In the genomic region with DNA sequence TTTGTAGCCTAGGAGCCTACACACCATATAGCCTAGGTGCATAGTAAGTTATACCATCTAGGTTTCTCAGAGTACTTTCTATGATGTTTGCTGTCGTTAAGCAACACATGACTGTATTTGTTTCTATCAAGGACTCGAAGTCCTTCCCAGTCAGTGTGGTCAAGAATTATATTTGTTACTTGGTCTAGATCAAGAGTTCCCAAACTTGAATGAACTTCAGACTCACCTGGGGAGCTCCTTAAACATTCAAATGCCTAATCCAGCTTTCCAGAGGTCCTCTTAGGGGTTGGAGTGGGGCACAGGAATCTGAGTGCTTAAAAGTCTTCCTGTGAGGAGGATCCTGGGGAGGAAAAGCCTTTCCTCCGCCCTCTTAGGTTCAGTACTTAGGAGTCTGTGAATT, we compare ENCODE assay signal across 21 cellular contexts. TPM values are rescaled to one million over a fixed set of nuclear protein-coding genes. Genes with fewer than 3 reads are reported as not detected.
DNase-seq lines count a peak whose midpoint lies in the region; ATAC-seq, FAIRE-seq and TF ChIP-seq lines count a peak whose summit lies in the region.
"Had no signal": no experiment of that assay in that cellular context is flagged by ENCODE, and none has a peak within 500 bp of the region (broad histone marks: within the 10 kb centered on the region; RNA-seq: fewer than 3 reads in every experiment).

No MANE protein-coding gene starts in this region.

- no peak overlapping the region for H3K9ac ChIP-seq in IMR-90 (ENCODE audit: low read depth, low read length)
- H3K9ac ChIP-seq in keratinocyte (ENCODE audit: control insufficient read depth, extremely low read depth, insufficient read depth, low read length), result no peak overlapping the region
- H3K9ac ChIP-seq: BLaER1 had no signal

- H3K56ac ChIP-seq in IMR-90 (ENCODE audit: extremely low read depth, insufficient read depth, low read length), result no peak overlapping the region

- WGBS in IMR-90 (ENCODE audit: extremely low coverage in 2 of 2, insufficient read length in 1 of 2), 2 experiments, result no CpG with 5 or more reads among the region's 3 CpGs
- WGBS in lung, 2 donors, result 70 to 94% methylated on average over 3 of the region's 3 CpGs
- whole genome bisulfite sequencing in upper lobe of left lung, 2 donors, result 60 to 62% methylated on average over 3 of the region's 3 CpGs

- H3K4me3 ChIP-seq in IMR-90 (ENCODE audit: insufficient read depth, low read depth, low read length), result no peak overlapping the region
- H3K4me3 ChIP-seq in keratinocyte (ENCODE audit: control insufficient read depth in 2 of 3, extremely low read depth in 1 of 3, insufficient read depth in 2 of 3, low read depth in 1 of 3, low read length in 3 of 3), result no peak overlapping the region
- H3K4me3 ChIP-seq in lung, result no peak overlapping the region
- no peak overlapping the region for H3K4me3 ChIP-seq in upper lobe of left lung
- H3K4me3 ChIP-seq: BLaER1 had no signal

- peaks cover 5% of the 10 kb centered on the region for H3K27me3 Mint-ChIP-seq in chondrocyte (ENCODE audit: low read depth)

- H2BK15ac ChIP-seq in IMR-90 (ENCODE audit: low read depth, low read length), result peak overlapping the region; percentile 83; the same call in 1 of the 3 replicates

- H2BK20ac ChIP-seq in IMR-90 (ENCODE audit: low read depth, low read length), result no peak overlapping the region

- H3K4me2 ChIP-seq in IMR-90 (ENCODE audit: low read depth, low read length), result no peak overlapping the region
- no peak overlapping the region for H3K4me2 ChIP-seq in keratinocyte (ENCODE audit: control insufficient read depth, extremely low read depth, insufficient read depth, low read depth, low read length)
- H3K4me2 ChIP-seq: BLaER1 had no signal

- BruUV-seq in IMR-90 (replicated peaks; lab: Mats Ljungman, UMichigan), result no TSS peak

- H3K4me1 ChIP-seq in IMR-90 (ENCODE audit: control insufficient read depth, insufficient read depth, low read length) (peaks cover 5% of the 10 kb centered on the region; the same call in 1 of the 2 replicates), keratinocyte (ENCODE audit: control insufficient read depth, extremely low read depth, insufficient read depth, low read length) (peaks cover 19% of the 10 kb centered on the region), lung (ENCODE audit: control insufficient read depth in 2 of 2, insufficient read depth in 2 of 2, low read length in 2 of 2) (no peaks in the 10 kb centered on the region), upper lobe of left lung (peaks cover 0 to 19% (median 4%) of the 10 kb centered on the region in 4 donors)
- H3K4me1 ChIP-seq: BLaER1 had no signal

- 0 out of 2 replicates have a peak overlapping the region, but pooled peaks have one; percentile 4 for H3K18ac ChIP-seq in IMR-90 (ENCODE audit: low read depth, low read length)

- peaks cover 5% of the 10 kb centered on the region for H3K36me3 Mint-ChIP-seq in chondrocyte (ENCODE audit: low read depth)
- H3K36me3 Mint-ChIP-seq: CD14-positive monocyte; CD8-positive, alpha-beta T cell had no signal

- H3K9me1 ChIP-seq in IMR-90 (ENCODE audit: insufficient read depth, low read length) (no peaks in the 10 kb centered on the region), keratinocyte (ENCODE audit: control insufficient read depth, extremely low read depth, insufficient read depth, low read length) (no peaks in the 10 kb centered on the region)

- H2AFZ ChIP-seq in IMR-90 (replicated peaks; ENCODE audit: low read length, poor library complexity) (no peak overlapping the region), keratinocyte (ENCODE audit: control insufficient read depth, low read length) (no peak overlapping the region)

- no peak overlapping the region for H2BK120ac ChIP-seq in IMR-90 (ENCODE audit: low read depth, low read length)

- H3K4me3 Mint-ChIP-seq in chondrocyte (ENCODE audit: unreplicated experiment), result no peak overlapping the region
- H3K4me3 Mint-ChIP-seq: CD14-positive monocyte; CD8-positive, alpha-beta T cell; H9; IgD-negative memory B cell had no signal

- in situ Hi-C loops in IMR-90 (cut with MboI; ENCODE audit: low sequenced_read_pairs), result no loop called here

- H3K9me3 Mint-ChIP-seq in chondrocyte (ENCODE audit: low read depth), result peaks cover 5% of the 10 kb centered on the region

- no peak overlapping the region for H3K14ac ChIP-seq in IMR-90 (replicated peaks; ENCODE audit: low read depth, low read length)

- CTCF ChIA-PET in IMR-90 (lab: Yijun Ruan, JAX), result no interaction called here

- no peak overlapping the region for H3K4ac ChIP-seq in IMR-90 (ENCODE audit: low read depth, low read length)

- no peak for TF ChIP-seq EP300 in upper lobe of left lung (IDR thresholded peaks at IDR 0.05)

- H3K79me1 ChIP-seq in IMR-90 (ENCODE audit: low read depth in 1 of 2, low read length in 2 of 2), result no peaks in the 10 kb centered on the region

- ATAC-seq in IMR-90 (ENCODE audit: low read depth) (no peak), lung (ENCODE audit: insufficient read depth, low FRiP score) (peak; percentile 60), upper lobe of left lung (ENCODE audit: low FRiP score in 2 of 2) (peak; percentile 23 to 60), HG02759 (IDR thresholded peaks at IDR 0.05; ENCODE audit: unreplicated experiment) (no peak)
- ATAC-seq: CD8-positive, alpha-beta T cell had no signal

- H3K23ac ChIP-seq in IMR-90 (ENCODE audit: low read depth, low read length), result no peak overlapping the region

- no peaks in the 10 kb centered on the region for H3K9me3 ChIP-seq in IMR-90 (ENCODE audit: control insufficient read depth, insufficient read depth, low read length)
- no peaks in the 10 kb centered on the region for H3K9me3 ChIP-seq in keratinocyte (ENCODE audit: control insufficient read depth, low read depth, low read length)
- H3K9me3 ChIP-seq in lung (ENCODE audit: control insufficient read depth in 2 of 2, insufficient read depth in 1 of 2, low read length in 1 of 2), result peaks cover 0 to 3% of the 10 kb centered on the region in 2 donors
- no peaks in the 10 kb centered on the region for H3K9me3 ChIP-seq in upper lobe of left lung

- FAIRE-seq in keratinocyte (lab: Jason Lieb, UNC), result peak; percentile 26
- FAIRE-seq: G401.6, GM12892, H1, HTR-8/SVneo had no signal

- H3K27ac Mint-ChIP-seq in chondrocyte (ENCODE audit: unreplicated experiment), result no peak overlapping the region
- H3K27ac Mint-ChIP-seq: CD14-positive monocyte; CD8-positive, alpha-beta T cell; H9; IgD-negative memory B cell had no signal

- H3K27ac ChIP-seq in IMR-90 (ENCODE audit: insufficient read depth, low read length) (no peak overlapping the region), keratinocyte (ENCODE audit: control insufficient read depth, insufficient read depth, low read length) (no peak overlapping the region), lung (ENCODE audit: low read depth in 1 of 2, low read length in 1 of 2) (no peak overlapping the region), upper lobe of left lung (peak overlapping the region in 3 of 4 donors; percentile 32 to 62 (median 42))
- H3K27ac ChIP-seq: BLaER1 had no signal

- no peak for TF ChIP-seq RAD21 in IMR-90 (IDR thresholded peaks at IDR 0.05; ENCODE audit: low read length)

- H3K36me3 ChIP-seq in IMR-90 (ENCODE audit: control insufficient read depth, insufficient read depth, low read length) (no peaks in the 10 kb centered on the region), keratinocyte (ENCODE audit: control insufficient read depth in 2 of 2, extremely low read depth in 1 of 2, insufficient read depth in 2 of 2, low read length in 2 of 2) (no peaks in the 10 kb centered on the region), lung (ENCODE audit: control insufficient read depth in 2 of 2, insufficient read depth in 2 of 2, low read length in 2 of 2) (no peaks in the 10 kb centered on the region), upper lobe of left lung (no peaks in the 10 kb centered on the region)
- H3K36me3 ChIP-seq: BLaER1 had no signal

- H4K20me1 ChIP-seq in IMR-90 (ENCODE audit: insufficient read depth, low read length), result no peaks in the 10 kb centered on the region
- H4K20me1 ChIP-seq in keratinocyte (ENCODE audit: control insufficient read depth, extremely low read depth, insufficient read depth, low read length), result no peaks in the 10 kb centered on the region
- H4K20me1 ChIP-seq: BLaER1 had no signal

- H3K27me3 ChIP-seq in IMR-90 (ENCODE audit: control insufficient read depth, insufficient read depth, low read length), result no peaks in the 10 kb centered on the region
- H3K27me3 ChIP-seq in keratinocyte (ENCODE audit: control insufficient read depth, extremely low read depth, insufficient read depth, low read length), result no peaks in the 10 kb centered on the region
- no peaks in the 10 kb centered on the region for H3K27me3 ChIP-seq in lung (ENCODE audit: control insufficient read depth, insufficient read depth)
- H3K27me3 ChIP-seq in upper lobe of left lung, result no peaks in the 10 kb centered on the region
- H3K27me3 ChIP-seq: BLaER1 had no signal

- no peaks in the 10 kb centered on the region for H3K79me2 ChIP-seq in keratinocyte (ENCODE audit: control insufficient read depth, insufficient read depth, low read length)

- dilution Hi-C loops in IMR-90 (cut with HindIII; ENCODE audit: low sequenced_read_pairs, unreplicated experiment) (no loop called here), keratinocyte (cut with MboI; ENCODE audit: extremely low pct_ligation_motif_present, low sequenced_read_pairs) (no loop called here)

- DNase-seq in IMR-90 (no peak), keratinocyte (ENCODE audit: low read depth, low spot score) (no peak), lung (ENCODE audit: low spot score) (no peak), upper lobe of left lung (peak in 1 of 2 donors; percentile 35), GOT3 (lab: John Stamatoyannopoulos, UW) (no peak), DMS53 (lab: John Stamatoyannopoulos, UW) (no peak), chondrocyte (ENCODE audit: low spot score) (no peak)
- DNase-seq: 8988T; Calu3; CD8-positive, alpha-beta T cell; DND-41; H9; KBM-7 had no signal

- H2BK5ac ChIP-seq in IMR-90 (ENCODE audit: low read depth, low read length, poor library complexity, severe bottlenecking), result no peak overlapping the region

- no peak overlapping the region for H2AK9ac ChIP-seq in IMR-90 (replicated peaks; ENCODE audit: low read depth, low read length, poor library complexity)

- H2AK5ac ChIP-seq in IMR-90 (ENCODE audit: low read depth, low read length), result no peak overlapping the region

- intact Hi-C loops in IMR-90 (cut with micrococcal nuclease), result no loop called here

- H4K5ac ChIP-seq in IMR-90 (ENCODE audit: low read depth, low read length), result no peak overlapping the region

- H4K8ac ChIP-seq in IMR-90 (ENCODE audit: low read depth in 2 of 2, low read length in 2 of 2), result no peak overlapping the region

- peaks cover 30% of the 10 kb centered on the region for H3K4me1 Mint-ChIP-seq in chondrocyte (ENCODE audit: low read depth)
- H3K4me1 Mint-ChIP-seq: CD14-positive monocyte, IgD-negative memory B cell had no signal

- TF ChIP-seq CTCF in IMR-90 (conservative IDR thresholded peaks at IDR 0.05; ENCODE audit: low read depth, low read length), result no peak
- TF ChIP-seq CTCF in keratinocyte (optimal IDR thresholded peaks at IDR 0.05 in 1 of 3, IDR thresholded peaks at IDR 0.05 in 1 of 3, conservative IDR thresholded peaks at IDR 0.05 in 1 of 3; ENCODE audit: extremely low read depth in 1 of 3, insufficient read depth in 2 of 3, low read length in 3 of 3), result no peak
- TF ChIP-seq CTCF in lung (IDR thresholded peaks at IDR 0.05; ENCODE audit: control extremely low read depth, extremely low read depth), result no peak
- TF ChIP-seq CTCF in upper lobe of left lung (IDR thresholded peaks at IDR 0.05), result no peak
- no peak for TF ChIP-seq CTCF in chondrocyte (IDR thresholded peaks at IDR 0.05)

- H4K91ac ChIP-seq in IMR-90 (ENCODE audit: insufficient read depth, low read depth, low read length), result no peak overlapping the region

- POLR2A ChIA-PET in IMR-90 (lab: Charles Lee; ENCODE audit: unreplicated experiment), result no interaction called here

- TF ChIP-seq POLR2A in IMR-90 (IDR thresholded peaks at IDR 0.05; ENCODE audit: low read depth, low read length), result no peak
- no peak for TF ChIP-seq POLR2A in upper lobe of left lung (IDR thresholded peaks at IDR 0.05)

RNA-seq across cellular contexts. Expression of a gene that starts 41.5 kb away (rescaled TPM):
- total RNA-seq in IMR-90 (2012; rRNA removed), result 65.5 and 80.7 TPM in 2 replicates
- 67.5 and 70.7 TPM in 2 replicates for polyA plus RNA-seq in IMR-90 (2012; rRNA removed)
- polyA plus RNA-seq in IMR-90 (2012; cell fraction: cytosol; rRNA removed), result 61.3 and 83.4 TPM in 2 replicates
- 102 and 106 TPM in 2 replicates for polyA plus RNA-seq in IMR-90 (2012; cell fraction: nucleus; rRNA removed; ENCODE audit: low replicate concordance)
- 4.1 to 10.0 TPM (median 4.4 TPM) in 3 replicates for polyA plus RNA-seq in keratinocyte
- 3.7 TPM for polyA plus RNA-seq in keratinocyte (2011; ENCODE audit: low read depth)
- 3.7 and 4.9 TPM in 2 replicates for polyA plus RNA-seq in keratinocyte (2011; cell fraction: cytosol; rRNA removed)
- polyA plus RNA-seq in keratinocyte (2011; cell fraction: nucleus; rRNA removed), result 12.1 and 16.1 TPM in 2 replicates
- polyA plus RNA-seq in keratinocyte (2012; ENCODE audit: low replicate concordance), result 3.2 and 14.2 TPM in 2 replicates
- polyA minus RNA-seq in keratinocyte, result 3.8 to 14.5 TPM (median 3.9 TPM) in 3 replicates
- polyA minus RNA-seq in keratinocyte (2011; cell fraction: cytosol; rRNA and poly(A)+ RNA removed), result 5.0 TPM
- 5.9 and 14.6 TPM in 2 replicates for polyA minus RNA-seq in keratinocyte (2011; cell fraction: nucleus; rRNA and poly(A)+ RNA removed)
- 10 to 100 TPM in 1 of 2 donors, 1 to 10 TPM in 1; 1.8 to 15.2 TPM for total RNA-seq in lung
- polyA plus RNA-seq in lung, result under 1 TPM; 0.60 to 0.87 TPM
- total RNA-seq in upper lobe of left lung, result 1 to 10 TPM in 4 of 6 donors, under 1 TPM in 1, not detected in 1; 0.30 to 7.2 (median 4.3) TPM
- 1.4 to 2.9 TPM (median 1.6 TPM) in 3 replicates for total RNA-seq in chondrocyte
- total RNA-seq: Calu3; CD8-positive, alpha-beta T cell had no signal
- polyA plus RNA-seq: CD14-positive monocyte, IgD-negative memory B cell had no signal

RNA-seq across cellular contexts. Expression of a gene that starts 51.4 kb away (rescaled TPM):
- total RNA-seq in IMR-90 (2012; rRNA removed) (8.1 and 8.4 TPM in 2 replicates), lung (1 to 10 TPM; 2.9 to 4.0 TPM), upper lobe of left lung (1 to 10 TPM; 2.5 to 9.2 (median 6.1) TPM), chondrocyte (15.2 to 22.8 TPM (median 15.9 TPM) in 3 replicates)
- polyA plus RNA-seq in IMR-90 (2012; rRNA removed) (11.2 and 14.2 TPM in 2 replicates), keratinocyte (19.0 to 25.3 TPM (median 19.7 TPM) in 3 replicates), lung (1 to 10 TPM; 2.9 to 7.7 TPM)
- polyA plus RNA-seq in IMR-90 (2012; cell fraction: cytosol; rRNA removed), result 16.5 and 30.3 TPM in 2 replicates
- polyA plus RNA-seq in IMR-90 (2012; cell fraction: nucleus; rRNA removed; ENCODE audit: low replicate concordance), result 12.9 and 26.1 TPM in 2 replicates
- 12.6 TPM for polyA plus RNA-seq in keratinocyte (2011; ENCODE audit: low read depth)
- 8.5 and 17.4 TPM in 2 replicates for polyA plus RNA-seq in keratinocyte (2011; cell fraction: cytosol; rRNA removed)
- 26.3 and 34.6 TPM in 2 replicates for polyA plus RNA-seq in keratinocyte (2011; cell fraction: nucleus; rRNA removed)
- polyA plus RNA-seq in keratinocyte (2012; ENCODE audit: low replicate concordance), result 30.7 and 61.7 TPM in 2 replicates
- 8.9 to 30.3 TPM (median 10.4 TPM) in 3 replicates for polyA minus RNA-seq in keratinocyte
- polyA minus RNA-seq in keratinocyte (2011; cell fraction: cytosol; rRNA and poly(A)+ RNA removed), result 61.8 TPM
- polyA minus RNA-seq in keratinocyte (2011; cell fraction: nucleus; rRNA and poly(A)+ RNA removed), result 28.4 and 32.3 TPM in 2 replicates
- total RNA-seq: CD8-positive, alpha-beta T cell had no signal
- polyA plus RNA-seq: CD14-positive monocyte, IgD-negative memory B cell had no signal

Comparison
In these comparisons a context has a peak if more than half of its experiments do, and no peak if none do; other contexts are left out.
1. ATAC-seq: peak in lung (single experiment) and upper lobe of left lung (2 of 2); none in IMR-90 (single experiment) and HG02759 (single experiment).
2. H3K27ac ChIP-seq: peak in upper lobe of left lung (3 of 4); none in IMR-90 (single experiment), keratinocyte (single experiment) and lung (0 of 2).